ENCODE assay signal across 1 cellular context in the genomic region with DNA sequence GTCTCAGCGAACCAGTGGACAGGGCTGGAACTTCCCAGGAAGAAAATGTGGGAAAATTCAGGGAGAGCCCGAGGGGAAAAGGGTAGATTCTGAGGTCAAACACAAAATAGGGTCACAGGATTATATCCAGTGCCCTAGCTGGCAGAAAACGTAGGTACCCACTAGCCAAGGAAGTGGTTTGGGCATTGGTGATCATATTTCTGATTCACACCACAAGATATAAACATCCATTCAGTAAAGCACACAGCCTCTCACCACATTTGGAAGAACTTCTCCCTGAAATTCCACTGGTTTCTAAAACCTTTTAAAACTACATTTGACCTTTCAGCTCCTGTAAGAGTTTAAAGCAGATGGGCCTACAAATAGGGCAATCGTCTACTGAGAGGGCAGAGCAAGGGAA.
TF ChIP-seq lines count a peak whose summit lies in the region.

No MANE protein-coding gene starts in this region.

TF ChIP-seq in IMR-90, 13 proteins besides CTCF, POLR2A, EP300 and RAD21:
- no peak for TF ChIP-seq SMC3 (IDR thresholded peaks at IDR 0.05; ENCODE audit: low read depth, low read length)
- TF ChIP-seq BHLHE40 (IDR thresholded peaks at IDR 0.05; ENCODE audit: low read depth, low read length): no peak
- TF ChIP-seq RFX5 (IDR thresholded peaks at IDR 0.05; ENCODE audit: low read depth, low read length): no peak
- TF ChIP-seq CHD1 (IDR thresholded peaks at IDR 0.05; ENCODE audit: low read depth, low read length): no peak
- TF ChIP-seq, protein P1, sequence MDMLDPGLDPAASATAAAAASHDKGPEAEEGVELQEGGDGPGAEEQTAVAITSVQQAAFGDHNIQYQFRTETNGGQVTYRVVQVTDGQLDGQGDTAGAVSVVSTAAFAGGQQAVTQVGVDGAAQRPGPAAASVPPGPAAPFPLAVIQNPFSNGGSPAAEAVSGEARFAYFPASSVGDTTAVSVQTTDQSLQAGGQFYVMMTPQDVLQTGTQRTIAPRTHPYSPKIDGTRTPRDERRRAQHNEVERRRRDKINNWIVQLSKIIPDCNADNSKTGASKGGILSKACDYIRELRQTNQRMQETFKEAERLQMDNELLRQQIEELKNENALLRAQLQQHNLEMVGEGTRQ (IDR thresholded peaks at IDR 0.05; ENCODE audit: low read depth, low read length): no peak
- TF ChIP-seq MAZ (IDR thresholded peaks at IDR 0.05; ENCODE audit: borderline replicate concordance, low read depth, low read length): no peak
- TF ChIP-seq CEBPB (IDR thresholded peaks at IDR 0.05; ENCODE audit: low read depth, low read length): no peak
- TF ChIP-seq NFE2L2 (IDR thresholded peaks at IDR 0.05; ENCODE audit: low read depth, low read length): no peak
- no peak for TF ChIP-seq FOS (IDR thresholded peaks at IDR 0.05; ENCODE audit: low read depth, low read length)
- TF ChIP-seq, protein P2, sequence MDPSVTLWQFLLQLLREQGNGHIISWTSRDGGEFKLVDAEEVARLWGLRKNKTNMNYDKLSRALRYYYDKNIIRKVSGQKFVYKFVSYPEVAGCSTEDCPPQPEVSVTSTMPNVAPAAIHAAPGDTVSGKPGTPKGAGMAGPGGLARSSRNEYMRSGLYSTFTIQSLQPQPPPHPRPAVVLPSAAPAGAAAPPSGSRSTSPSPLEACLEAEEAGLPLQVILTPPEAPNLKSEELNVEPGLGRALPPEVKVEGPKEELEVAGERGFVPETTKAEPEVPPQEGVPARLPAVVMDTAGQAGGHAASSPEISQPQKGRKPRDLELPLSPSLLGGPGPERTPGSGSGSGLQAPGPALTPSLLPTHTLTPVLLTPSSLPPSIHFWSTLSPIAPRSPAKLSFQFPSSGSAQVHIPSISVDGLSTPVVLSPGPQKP (IDR thresholded peaks at IDR 0.05; ENCODE audit: borderline replicate concordance, low read depth, low read length): no peak
- TF ChIP-seq MXI1 (IDR thresholded peaks at IDR 0.05; ENCODE audit: borderline replicate concordance, low read depth, low read length): no peak
- no peak for TF ChIP-seq RCOR1 (IDR thresholded peaks at IDR 0.05; ENCODE audit: insufficient replicate concordance, low read length)
- TF ChIP-seq MAFK (IDR thresholded peaks at IDR 0.05; ENCODE audit: low read depth, low read length): no peak
